8 cellular contexts compared by ENCODE assay signal in the genomic region with DNA sequence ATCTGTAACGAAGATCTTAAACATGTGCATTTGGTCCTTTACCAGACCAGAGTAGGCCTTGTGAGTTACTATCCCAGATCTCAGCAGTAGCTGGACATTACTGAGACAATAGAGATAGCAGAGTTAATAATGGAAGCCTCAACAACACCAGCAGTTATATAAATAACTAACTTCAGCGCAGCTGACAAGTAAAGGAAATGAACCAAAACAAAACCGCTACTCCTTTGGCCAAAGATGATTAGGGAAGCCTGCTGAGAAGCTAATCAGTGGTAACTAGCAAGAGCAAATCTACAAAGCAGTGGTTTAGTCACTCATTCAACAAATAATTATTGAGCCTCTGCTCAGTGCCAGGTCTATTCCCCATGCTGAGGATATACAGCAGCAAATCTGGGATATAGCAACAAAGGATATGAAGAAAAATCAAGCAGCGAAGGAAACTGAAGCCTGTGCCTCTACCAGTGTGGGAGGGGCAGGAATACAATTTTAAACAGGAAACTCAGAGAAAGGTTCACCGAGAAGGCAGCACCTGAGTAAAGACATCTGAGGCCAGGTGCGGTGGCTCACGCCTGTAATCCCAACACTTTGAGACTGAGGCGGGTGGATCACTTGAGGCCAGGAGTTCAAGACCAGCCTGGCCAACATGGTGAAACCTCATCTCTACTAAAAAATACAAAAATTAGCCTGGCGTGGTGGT.
DNase-seq lines count a peak whose midpoint lies in the region; ATAC-seq and TF ChIP-seq lines count a peak whose summit lies in the region.

No MANE protein-coding gene starts in this region.

- H2AFZ ChIP-seq in MM.1S (ENCODE audit: low read length) = no peak overlapping the region; the same call in 1 of the 2 replicates

- H4K20me1 ChIP-seq in MM.1S (ENCODE audit: insufficient read depth, low read length) = no peaks in the 10 kb centered on the region

- no peak for ATAC-seq in upper lobe of right lung

- peak overlapping the region; percentile 83 for H3K4me3 Mint-ChIP-seq in activated naive CD4-positive, alpha-beta T cell treated with anti-CD3 and anti-CD28 coated beads, Interleukin-2, amount 50 U/mL, for 24 hours

- DNase-seq in activated naive CD4-positive, alpha-beta T cell (lab: John Stamatoyannopoulos, UW) = no peak
- DNase-seq in MM.1S (peak; percentile 81), upper lobe of right lung (no peak), DMS53 (lab: John Stamatoyannopoulos, UW) (no peak), head of caudate nucleus (no peak)
- no peak for DNase-seq in effector CD8-positive, alpha-beta T cell (lab: John Stamatoyannopoulos, UW)

- H3K79me2 ChIP-seq in MM.1S (ENCODE audit: low read length) = peaks cover 26% of the 10 kb centered on the region

- H3K9ac ChIP-seq in MM.1S (ENCODE audit: low read length) = peak overlapping the region; percentile 5; the same call in 1 of the 2 replicates

- TF ChIP-seq CTCF in MM.1S (IDR thresholded peaks at IDR 0.05; ENCODE audit: low read length) (no peak), upper lobe of right lung (IDR thresholded peaks at IDR 0.05) (no peak)

- intact Hi-C loops in upper lobe of right lung (cut with DNase I) = no loop called here
- intact Hi-C loops in head of caudate nucleus (cut with DNase I) = loop anchor here (10.0 kb wide), 1 partner anchor 80 kb away; no protein-coding TSS in a partner anchor

- H3K27ac ChIP-seq in MM.1S (ENCODE audit: low read length) (peak overlapping the region; percentile 90), cingulate gyrus (ENCODE audit: low read depth, low read length) (peak overlapping the region; percentile 61), upper lobe of right lung (peak overlapping the region; percentile 3)

- H3K4me1 Mint-ChIP-seq in activated naive CD4-positive, alpha-beta T cell treated with anti-CD3 and anti-CD28 coated beads, Interleukin-2, amount 50 U/mL, for 24 hours = peaks cover 80% of the 10 kb centered on the region

- no peaks in the 10 kb centered on the region for H3K9me2 ChIP-seq in MM.1S (replicated peaks; ENCODE audit: insufficient read depth, low read length)

- H3K36me3 Mint-ChIP-seq in activated naive CD4-positive, alpha-beta T cell treated with anti-CD3 and anti-CD28 coated beads, Interleukin-2, amount 50 U/mL, for 24 hours = peaks cover 31% of the 10 kb centered on the region

- no peaks in the 10 kb centered on the region for H3K9me3 ChIP-seq in MM.1S (replicated peaks; ENCODE audit: insufficient read depth, low read length)
- no peaks in the 10 kb centered on the region for H3K9me3 ChIP-seq in upper lobe of right lung

- H3K27me3 Mint-ChIP-seq in activated naive CD4-positive, alpha-beta T cell treated with anti-CD3 and anti-CD28 coated beads, Interleukin-2, amount 50 U/mL, for 24 hours = no peaks in the 10 kb centered on the region

- H3K27ac Mint-ChIP-seq in activated naive CD4-positive, alpha-beta T cell treated with anti-CD3 and anti-CD28 coated beads, Interleukin-2, amount 50 U/mL, for 24 hours = peak overlapping the region; percentile 94

- H3F3A ChIP-seq in MM.1S (ENCODE audit: insufficient read depth, low read length) = peaks cover 52% of the 10 kb centered on the region

- peak overlapping the region; percentile 46 for H3K4me2 ChIP-seq in MM.1S (ENCODE audit: low read depth, low read length)

- H3K4me1 ChIP-seq in MM.1S (ENCODE audit: low read length) (peaks cover 25% of the 10 kb centered on the region), upper lobe of right lung (peaks cover 16% of the 10 kb centered on the region)

- H3K27me3 ChIP-seq in MM.1S (replicated peaks; ENCODE audit: insufficient read depth, low read length) = no peaks in the 10 kb centered on the region
- no peaks in the 10 kb centered on the region for H3K27me3 ChIP-seq in upper lobe of right lung

- no peak overlapping the region for H3K4me3 ChIP-seq in MM.1S (ENCODE audit: low read length)
- no peak overlapping the region for H3K4me3 ChIP-seq in upper lobe of right lung

- H3K36me3 ChIP-seq in MM.1S (replicated peaks; ENCODE audit: insufficient read depth, low read length) (no peaks in the 10 kb centered on the region), upper lobe of right lung (no peaks in the 10 kb centered on the region)

- H3K9me3 Mint-ChIP-seq in activated naive CD4-positive, alpha-beta T cell treated with anti-CD3 and anti-CD28 coated beads, Interleukin-2, amount 50 U/mL, for 24 hours = no peaks in the 10 kb centered on the region

Comparison
In these comparisons a context has a peak if more than half of its experiments do, and no peak if none do; other contexts are left out.
1. H3K27ac ChIP-seq: peak in every context shown above with its lines; median percentile 90 in MM.1S; 61 in cingulate gyrus; 3 in upper lobe of right lung.